Comparison of ENCODE assay signal across 28 cellular contexts in genomic region chr11:105897161-105897560, GRCh38.
"Had no signal": no experiment of that assay in that cellular context is flagged by ENCODE, and none has a peak within 500 bp of the region (broad histone marks: within the 10 kb centered on the region; RNA-seq: fewer than 3 reads in every experiment).

No MANE protein-coding gene starts in this region.

- DNase-seq: activated B cell treated with CpG ODN at 0.5 μM for 24 hours; activated CD4-positive, alpha-beta T cell treated with anti-CD3 and anti-CD28 coated beads for 48 hours; activated CD4-positive, alpha-beta T cell treated with anti-CD3 and anti-CD28 coated beads, Interleukin-2, amount 50 U/mL, for 1 hour; activated CD4-positive, alpha-beta T cell treated with anti-CD3 and anti-CD28 coated beads, Interleukin-2, amount 50 U/mL, for 48 hours; activated CD8-positive, alpha-beta memory T cell treated with anti-CD3 and anti-CD28 coated beads for 24 hours; activated CD8-positive, alpha-beta T cell treated with anti-CD3 and anti-CD28 coated beads for 36 hours; activated effector memory CD4-positive, alpha-beta T cell treated with Interleukin-2 at 50 U/mL for 16 hours; activated gamma-delta T cell treated with Interleukin-2 at 50 U/mL for 16 hours; activated naive CD4-positive, alpha-beta T cell treated with anti-CD3 and anti-CD28 coated beads, Interleukin-2, amount 50 U/mL, for 16 hours; activated naive CD4-positive, alpha-beta T cell treated with Interleukin-2 at 50 U/mL for 16 hours; activated T-cell treated with anti-CD3 and anti-CD28 coated beads, Interleukin-2, amount 50 U/mL, for 4 hours; amniotic stem cell; anterior cingulate cortex; brain microvascular endothelial cell; dorsolateral prefrontal cortex; effector memory CD4-positive, alpha-beta T cell; endodermal cell; foreskin fibroblast; head of caudate nucleus; T-helper 17 cell; T1000; WERI-Rb-1 had no signal

- FAIRE-seq: astrocyte, bronchial epithelial cell had no signal

- H3K27ac ChIP-seq: brain microvascular endothelial cell, coronary artery, dorsolateral prefrontal cortex, WERI-Rb-1 had no signal

- H3K36me3 ChIP-seq: brain microvascular endothelial cell, WERI-Rb-1 had no signal

- ATAC-seq: activated CD4-positive, CD25-positive, alpha-beta regulatory T cell treated with anti-CD3 and anti-CD28 coated beads, Interleukin-2, amount 50 U/mL, for 24 hours; activated CD8-positive, alpha-beta T cell treated with anti-CD3 and anti-CD28 coated beads for 36 hours; activated T-cell treated with anti-CD3 and anti-CD28 coated beads, Interleukin-2, amount 50 U/mL, for 4 hours; activated T-helper 17 cell treated with anti-CD3 and anti-CD28 coated beads, Interleukin-2, amount 50 U/mL, for 72 hours; esophagus mucosa; T-helper 17 cell had no signal

- H3K27me3 ChIP-seq: brain microvascular endothelial cell, dorsolateral prefrontal cortex had no signal

- H3K4me3 ChIP-seq: coronary artery, dorsolateral prefrontal cortex had no signal
